Comparison of ENCODE assay signal across 8 cellular contexts in genomic region chr1:163528710-163529348, GRCh38.
DNase-seq lines count a peak whose midpoint lies in the region; ATAC-seq, FAIRE-seq and TF ChIP-seq lines count a peak whose summit lies in the region.

No MANE protein-coding gene starts in this region.

- no peak overlapping the region for H4K8ac ChIP-seq in IMR-90 (ENCODE audit: low read depth in 2 of 2, low read length in 2 of 2)

- H3K14ac ChIP-seq in IMR-90 (replicated peaks; ENCODE audit: low read depth, low read length): no peak overlapping the region

- POLR2A ChIA-PET in IMR-90 (lab: Charles Lee; ENCODE audit: unreplicated experiment): no interaction called here

- peak; percentile 97 for FAIRE-seq in kidney (lab: Jason Lieb, UNC)

- no peak overlapping the region for H3K23ac ChIP-seq in IMR-90 (ENCODE audit: low read depth, low read length)

- H3K9me3 ChIP-seq in IMR-90 (ENCODE audit: control insufficient read depth, insufficient read depth, low read length) (no peaks in the 10 kb centered on the region), kidney (ENCODE audit: control insufficient read depth in 1 of 2, low read length in 2 of 2) (peaks cover 0 to 4% of the 10 kb centered on the region in 2 donors)

- H3K9ac ChIP-seq in IMR-90 (ENCODE audit: low read depth, low read length) (no peak overlapping the region), kidney (ENCODE audit: low read length in 2 of 2) (no peak overlapping the region)

- TF ChIP-seq CTCF in IMR-90 (conservative IDR thresholded peaks at IDR 0.05; ENCODE audit: low read depth, low read length) (peak; percentile 65), WI38 (IDR thresholded peaks at IDR 0.05; ENCODE audit: low read depth, low read length) (peak; percentile 27; the same call in 1 of the 2 replicates), kidney (IDR thresholded peaks at IDR 0.05; ENCODE audit: borderline replicate concordance, extremely low read depth, insufficient read depth) (peak; percentile 30)

- H2BK20ac ChIP-seq in IMR-90 (ENCODE audit: low read depth, low read length): no peak overlapping the region

- intact Hi-C loops in IMR-90 (cut with micrococcal nuclease) (loop anchor here (1.0 to 10.0 kb wide), 7 partner anchors 119 to 1544 kb away; partner anchors contain the start of gene PBX1), kidney (cut with DNase I) (no loop called here)

- WGBS in IMR-90 (ENCODE audit: extremely low coverage in 2 of 2, insufficient read length in 1 of 2), 2 experiments: no CpG with 5 or more reads among the region's 2 CpGs

- no peak overlapping the region for H4K91ac ChIP-seq in IMR-90 (ENCODE audit: insufficient read depth, low read depth, low read length)

- no peaks in the 10 kb centered on the region for H3K36me3 ChIP-seq in IMR-90 (ENCODE audit: control insufficient read depth, insufficient read depth, low read length)
- H3K36me3 ChIP-seq in kidney (ENCODE audit: control insufficient read depth in 1 of 2, insufficient read depth in 2 of 2, low read length in 2 of 2): no peaks in the 10 kb centered on the region

- no peaks in the 10 kb centered on the region for H3K4me1 ChIP-seq in IMR-90 (ENCODE audit: control insufficient read depth, insufficient read depth, low read length)
- no peaks in the 10 kb centered on the region for H3K4me1 ChIP-seq in kidney (ENCODE audit: control insufficient read depth in 1 of 2, insufficient read depth in 1 of 2, low read depth in 1 of 2, low read length in 2 of 2)

- no peak overlapping the region for H3K4me3 ChIP-seq in IMR-90 (ENCODE audit: insufficient read depth, low read depth, low read length)
- H3K4me3 ChIP-seq in WI38 (ENCODE audit: low read depth, low read length): no peak overlapping the region
- H3K4me3 ChIP-seq in kidney (ENCODE audit: low read length in 2 of 2): no peak overlapping the region

- H2AK5ac ChIP-seq in IMR-90 (ENCODE audit: low read depth, low read length): no peak overlapping the region

- ATAC-seq in GM19463 (IDR thresholded peaks at IDR 0.05; ENCODE audit: unreplicated experiment) (peak; percentile 69), IMR-90 (ENCODE audit: low read depth) (peak; percentile 74)

- CTCF ChIA-PET in IMR-90 (lab: Yijun Ruan, JAX): interaction anchor here (0.6 to 2.0 kb wide), 2 partner anchors 15 to 1083 kb away, joined by 6 read pairs; no protein-coding TSS in a partner anchor

- H2BK120ac ChIP-seq in IMR-90 (ENCODE audit: low read depth, low read length): no peak overlapping the region

- no peaks in the 10 kb centered on the region for H3K79me1 ChIP-seq in IMR-90 (ENCODE audit: low read depth in 1 of 2, low read length in 2 of 2)

- in situ Hi-C loops in IMR-90 (cut with MboI; ENCODE audit: low sequenced_read_pairs): loop anchor here (25.0 kb wide), 1 partner anchor 1533 kb away; no protein-coding TSS in a partner anchor

- dilution Hi-C loops in IMR-90 (cut with HindIII; ENCODE audit: low sequenced_read_pairs, unreplicated experiment): no loop called here

- no peak overlapping the region for H3K18ac ChIP-seq in IMR-90 (ENCODE audit: low read depth, low read length)

- no peak overlapping the region for H3K4me2 ChIP-seq in IMR-90 (ENCODE audit: low read depth, low read length)

- BruUV-seq in IMR-90 (replicated peaks; lab: Mats Ljungman, UMichigan): no TSS peak

- H4K5ac ChIP-seq in IMR-90 (ENCODE audit: low read depth, low read length): no peak overlapping the region

- no peaks in the 10 kb centered on the region for H3K9me1 ChIP-seq in IMR-90 (ENCODE audit: insufficient read depth, low read length)

- H4K20me1 ChIP-seq in IMR-90 (ENCODE audit: insufficient read depth, low read length): no peaks in the 10 kb centered on the region

- TF ChIP-seq POLR2A in IMR-90 (IDR thresholded peaks at IDR 0.05; ENCODE audit: low read depth, low read length): no peak

- no peak overlapping the region for H2BK5ac ChIP-seq in IMR-90 (ENCODE audit: low read depth, low read length, poor library complexity, severe bottlenecking)

- TF ChIP-seq RAD21 in IMR-90 (IDR thresholded peaks at IDR 0.05; ENCODE audit: low read length): peak; percentile 46

- no peak overlapping the region for H3K56ac ChIP-seq in IMR-90 (ENCODE audit: extremely low read depth, insufficient read depth, low read length)

- H3K4ac ChIP-seq in IMR-90 (ENCODE audit: low read depth, low read length): no peak overlapping the region

- H2AFZ ChIP-seq in IMR-90 (replicated peaks; ENCODE audit: low read length, poor library complexity): no peak overlapping the region

- DNase-seq in NCI-H2196 (lab: John Stamatoyannopoulos, UW; ENCODE audit: unreplicated experiment) (peak; percentile 37), NCI-H2196 treated with DMSO at 0.1 percent for 48 hours (lab: John Stamatoyannopoulos, UW; ENCODE audit: unreplicated experiment) (no peak), IMR-90 (peak; percentile 15), kidney (no peak), C1 segment of cervical spinal cord (lab: John Stamatoyannopoulos, UW) (no peak), GOT3 (lab: John Stamatoyannopoulos, UW) (no peak)

- no peak overlapping the region for H2AK9ac ChIP-seq in IMR-90 (replicated peaks; ENCODE audit: low read depth, low read length, poor library complexity)

- H3K27ac ChIP-seq in IMR-90 (ENCODE audit: insufficient read depth, low read length) (no peak overlapping the region), kidney (ENCODE audit: low read depth in 2 of 2, low read length in 2 of 2) (no peak overlapping the region)

- H3K27me3 ChIP-seq in IMR-90 (ENCODE audit: control insufficient read depth, insufficient read depth, low read length): no peaks in the 10 kb centered on the region

- no peak overlapping the region for H2BK15ac ChIP-seq in IMR-90 (ENCODE audit: low read depth, low read length)

TF ChIP-seq in IMR-90, 13 proteins besides CTCF, POLR2A, EP300 and RAD21:
- TF ChIP-seq MAFK (IDR thresholded peaks at IDR 0.05; ENCODE audit: low read depth, low read length) (no peak), BHLHE40 (IDR thresholded peaks at IDR 0.05; ENCODE audit: low read depth, low read length) (no peak), MXI1 (IDR thresholded peaks at IDR 0.05; ENCODE audit: borderline replicate concordance, low read depth, low read length) (no peak), CEBPB (IDR thresholded peaks at IDR 0.05; ENCODE audit: low read depth, low read length) (no peak), USF2 (IDR thresholded peaks at IDR 0.05; ENCODE audit: low read depth, low read length) (no peak), MAZ (IDR thresholded peaks at IDR 0.05; ENCODE audit: borderline replicate concordance, low read depth, low read length) (no peak), CHD1 (IDR thresholded peaks at IDR 0.05; ENCODE audit: low read depth, low read length) (no peak), SMC3 (IDR thresholded peaks at IDR 0.05; ENCODE audit: low read depth, low read length) (peak; percentile 60), FOS (IDR thresholded peaks at IDR 0.05; ENCODE audit: low read depth, low read length) (no peak)
TF ChIP-seq in IMR-90: peak in this region for 1.

Comparison
In these comparisons a context has a peak if more than half of its experiments do, and no peak if none do; other contexts are left out.
1. DNase-seq: peak in NCI-H2196 (single experiment) and IMR-90 (single experiment); none in NCI-H2196 treated with DMSO at 0.1 percent for 48 hours (single experiment), kidney (single experiment), C1 segment of cervical spinal cord (0 of 14) and GOT3 (single experiment).
2. Peak in every context shown above with its lines, with median percentiles within 50 percentile points of each other: CTCF ChIP-seq.